ENCODE assay signal across 1 cellular context in the genomic region with DNA sequence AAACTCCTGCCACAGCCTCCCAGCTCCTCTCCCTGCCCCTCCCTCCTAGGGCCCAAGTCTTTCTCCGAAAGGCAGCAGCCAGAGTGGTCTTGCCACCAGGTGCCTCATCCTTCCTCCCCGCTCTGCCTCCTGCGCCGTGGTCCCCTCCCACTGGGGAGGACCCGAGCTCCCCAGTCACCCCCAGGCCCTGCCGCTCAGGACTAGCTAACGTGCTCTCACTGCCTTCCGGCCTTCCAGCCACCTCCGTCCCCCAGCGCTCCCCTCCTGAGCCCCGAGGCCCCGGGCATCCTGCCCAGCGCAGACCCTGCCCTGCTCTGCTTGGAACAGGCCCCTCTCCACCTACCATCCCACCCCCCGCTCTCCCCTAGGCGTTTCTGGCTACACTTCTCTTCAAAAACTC.
TF ChIP-seq lines count a peak whose summit lies in the region.

No MANE protein-coding gene starts in this region.

TF ChIP-seq in WTC11, 78 proteins besides CTCF, POLR2A, EP300 and RAD21:
- TF ChIP-seq TCF7 (CRISPR knock-in tag; IDR thresholded peaks at IDR 0.05; ENCODE audit: low read depth) (no peak), NFE2L1 (CRISPR knock-in tag; IDR thresholded peaks at IDR 0.05) (no peak), HMGA2 (CRISPR knock-in tag; IDR thresholded peaks at IDR 0.05) (no peak), ATF1 (CRISPR knock-in tag; IDR thresholded peaks at IDR 0.05) (no peak), TEAD4 (CRISPR knock-in tag; IDR thresholded peaks at IDR 0.05) (no peak)
- TF ChIP-seq, protein P1, sequence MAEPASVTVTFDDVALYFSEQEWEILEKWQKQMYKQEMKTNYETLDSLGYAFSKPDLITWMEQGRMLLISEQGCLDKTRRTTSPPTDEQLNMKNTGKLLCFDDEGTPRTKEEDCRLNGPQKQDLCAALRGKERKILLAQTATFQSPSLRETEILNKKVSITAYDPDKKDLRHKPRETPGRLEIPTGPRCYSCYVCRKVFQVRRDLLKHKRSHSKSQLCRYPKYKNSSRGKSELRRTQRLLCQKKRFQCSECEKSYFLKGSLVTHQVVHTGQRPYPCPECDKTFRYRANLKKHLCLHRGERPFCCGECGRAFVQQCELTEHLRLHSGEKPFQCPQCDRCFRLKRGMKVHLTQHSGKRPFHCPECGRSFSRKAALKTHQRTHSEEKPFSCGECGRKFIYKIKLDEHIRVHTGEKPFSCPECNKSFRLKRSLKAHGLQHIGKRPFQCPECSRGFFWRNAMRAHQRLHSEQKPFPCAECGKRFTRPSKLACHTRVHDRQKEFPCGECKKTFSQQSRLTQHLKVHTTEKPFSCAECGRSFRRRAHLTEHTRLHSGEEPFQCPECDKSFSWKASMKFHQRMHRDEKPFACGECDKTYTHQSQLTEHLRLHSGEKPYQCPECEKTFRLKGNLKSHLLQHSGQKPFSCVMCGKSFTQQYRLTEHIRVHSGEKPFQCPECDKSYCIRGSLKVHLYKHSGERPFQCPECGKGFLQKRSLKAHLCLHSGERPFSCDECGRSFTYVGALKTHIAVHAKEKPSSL (CRISPR knock-in tag; conservative IDR thresholded peaks at IDR 0.05) = no peak
- TF ChIP-seq, protein P2, sequence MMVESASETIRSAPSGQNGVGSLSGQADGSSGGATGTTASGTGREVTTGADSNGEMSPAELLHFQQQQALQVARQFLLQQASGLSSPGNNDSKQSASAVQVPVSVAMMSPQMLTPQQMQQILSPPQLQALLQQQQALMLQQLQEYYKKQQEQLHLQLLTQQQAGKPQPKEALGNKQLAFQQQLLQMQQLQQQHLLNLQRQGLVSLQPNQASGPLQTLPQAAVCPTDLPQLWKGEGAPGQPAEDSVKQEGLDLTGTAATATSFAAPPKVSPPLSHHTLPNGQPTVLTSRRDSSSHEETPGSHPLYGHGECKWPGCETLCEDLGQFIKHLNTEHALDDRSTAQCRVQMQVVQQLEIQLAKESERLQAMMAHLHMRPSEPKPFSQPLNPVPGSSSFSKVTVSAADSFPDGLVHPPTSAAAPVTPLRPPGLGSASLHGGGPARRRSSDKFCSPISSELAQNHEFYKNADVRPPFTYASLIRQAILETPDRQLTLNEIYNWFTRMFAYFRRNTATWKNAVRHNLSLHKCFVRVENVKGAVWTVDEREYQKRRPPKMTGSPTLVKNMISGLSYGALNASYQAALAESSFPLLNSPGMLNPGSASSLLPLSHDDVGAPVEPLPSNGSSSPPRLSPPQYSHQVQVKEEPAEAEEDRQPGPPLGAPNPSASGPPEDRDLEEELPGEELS (CRISPR knock-in tag; IDR thresholded peaks at IDR 0.05) = no peak
